Comparison of ENCODE assay signal across 21 cellular contexts in the genomic region with DNA sequence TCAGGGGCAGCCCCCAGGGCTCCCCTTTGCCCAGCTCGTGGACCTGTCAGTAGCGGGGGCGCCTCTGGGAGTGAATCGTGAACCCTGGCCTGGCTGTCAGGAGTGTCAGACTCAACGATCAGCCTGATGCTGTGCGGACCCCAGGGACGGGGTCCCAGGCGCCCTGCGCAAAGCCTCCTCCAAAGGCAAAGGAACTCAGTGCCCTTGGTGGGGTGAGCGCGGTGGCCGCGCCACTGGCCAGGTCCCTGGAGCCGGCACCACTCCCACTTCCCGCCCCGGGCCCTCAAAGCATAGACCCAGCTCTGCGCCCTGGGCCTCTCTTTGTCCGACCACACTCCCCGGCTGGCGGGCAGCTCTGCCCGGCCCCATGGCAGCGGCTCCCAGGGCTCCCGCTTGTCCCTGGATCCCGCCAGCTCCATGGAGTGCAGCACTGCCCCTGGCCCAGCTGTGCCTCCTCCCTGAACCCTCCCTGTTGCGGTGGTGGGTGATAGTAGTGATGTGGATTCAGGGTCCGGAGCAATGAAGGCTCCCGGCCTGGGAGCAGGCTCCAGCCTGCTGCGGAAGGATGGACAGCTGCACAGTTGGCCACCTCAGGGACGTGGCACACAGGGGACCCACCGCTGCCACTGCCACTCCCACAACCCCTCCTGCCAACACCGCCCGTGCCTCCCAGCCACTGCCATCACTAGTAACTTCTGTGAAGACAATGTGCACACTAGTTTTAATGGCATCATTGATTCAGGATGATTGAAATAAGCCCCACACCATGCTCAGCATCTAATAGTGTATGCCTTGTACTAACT.
DNase-seq lines count a peak whose midpoint lies in the region; ATAC-seq, FAIRE-seq and TF ChIP-seq lines count a peak whose summit lies in the region.
"Had no signal": no experiment of that assay in that cellular context is flagged by ENCODE, and none has a peak within 500 bp of the region (broad histone marks: within the 10 kb centered on the region; RNA-seq: fewer than 3 reads in every experiment).

No MANE protein-coding gene starts in this region.

- no peak for TF ChIP-seq RAD21 in HepG2 (CRISPR knock-in tag; IDR thresholded peaks at IDR 0.05)

- POLR2A ChIA-PET in HepG2 (lab: Yijun Ruan, JAX): no interaction called here

- H3K4me3 ChIP-seq in right lobe of liver: no peak overlapping the region
- H3K4me3 ChIP-seq in HepG2 (replicated peaks in 1 of 3; ENCODE audit: insufficient read depth in 1 of 3, low read depth in 2 of 3, low read length in 3 of 3): no peak overlapping the region
- no peak overlapping the region for H3K4me3 ChIP-seq in aorta (ENCODE audit: low read length in 2 of 2)
- H3K4me3 ChIP-seq: HAP-1, MG63 had no signal

- H4K20me1 ChIP-seq in HepG2 (ENCODE audit: insufficient read depth, low read length): no peaks in the 10 kb centered on the region

- no peak overlapping the region for H3K4me2 ChIP-seq in HepG2 (ENCODE audit: low read depth, low read length)

- FAIRE-seq in HepG2 (lab: Jason Lieb, UNC): no peak

- CTCF ChIA-PET in HepG2 (lab: Yijun Ruan, JAX; ENCODE audit: low intra/inter-chr PET ratio, low total read pairs): no interaction called here

- DNase-seq in right lobe of liver (peak in 2 of 3 donors; percentile 16 to 46), HepG2 (ENCODE audit: low spot score) (no peak), chondrocyte (ENCODE audit: low spot score) (peak; percentile 89), osteocyte (ENCODE audit: extremely low spot score, unreplicated experiment) (peak; percentile 83), aorta (peak in 1 of 2 donors; percentile 54), HK-2 (ENCODE audit: unreplicated experiment) (no peak), iPS-NIHi11 (ENCODE audit: low spot score) (no peak)
- DNase-seq: C1 segment of cervical spinal cord, DMS79 treated with DMSO at 0.1 percent for 48 hours, Kasumi-1, MG63, NCI-H1048, NCI-H1436, NCI-H1930, NCI-H226, NCI-H524, NCI-H82, OCI-M1, SIG-M5 had no signal

- H3K4me1 ChIP-seq in right lobe of liver: no peaks in the 10 kb centered on the region
- H3K4me1 ChIP-seq in HepG2 (ENCODE audit: insufficient read depth, low read length): no peaks in the 10 kb centered on the region
- H3K4me1 ChIP-seq in aorta (ENCODE audit: control insufficient read depth in 1 of 2, insufficient read depth in 2 of 2, low read length in 2 of 2): peaks cover 0 to 2% of the 10 kb centered on the region in 2 donors
- H3K4me1 ChIP-seq: HAP-1 had no signal

- H3K4me1 Mint-ChIP-seq in chondrocyte (ENCODE audit: low read depth) (no peaks in the 10 kb centered on the region), osteocyte (ENCODE audit: unreplicated experiment) (no peaks in the 10 kb centered on the region)

- no peak overlapping the region for H3K27ac ChIP-seq in right lobe of liver
- H3K27ac ChIP-seq in HepG2 (ENCODE audit: extremely low read length, insufficient read depth, low read length): no peak overlapping the region
- no peak overlapping the region for H3K27ac ChIP-seq in aorta (ENCODE audit: low read depth in 1 of 2, low read length in 2 of 2)

- TF ChIP-seq POLR2A in right lobe of liver (IDR thresholded peaks at IDR 0.05): no peak
- no peak for TF ChIP-seq POLR2A in HepG2 (IDR thresholded peaks at IDR 0.05; ENCODE audit: insufficient read depth in 1 of 2, low read depth in 2 of 2, low read length in 2 of 2)

- in situ Hi-C loops in HepG2 (cut with HindIII; ENCODE audit: extremely low pct_ligation_motif_present, low pct_unique_long_range_greater_than_20kb): no loop called here

- H2AFZ ChIP-seq in HepG2 (ENCODE audit: low read length): no peak overlapping the region

- H3K27me3 ChIP-seq in right lobe of liver (no peaks in the 10 kb centered on the region), HepG2 (ENCODE audit: control insufficient read depth in 1 of 2, insufficient read depth in 2 of 2, low read length in 2 of 2) (no peaks in the 10 kb centered on the region), aorta (ENCODE audit: control insufficient read depth in 1 of 2, insufficient read depth in 2 of 2, low read length in 1 of 2) (no peaks in the 10 kb centered on the region)
- H3K27me3 ChIP-seq: MG63 had no signal

- H3K79me2 ChIP-seq in HepG2 (ENCODE audit: insufficient read depth, low read length): no peaks in the 10 kb centered on the region

- peaks cover 1% of the 10 kb centered on the region for H3K27me3 Mint-ChIP-seq in chondrocyte (ENCODE audit: low read depth)
- H3K27me3 Mint-ChIP-seq in osteocyte (ENCODE audit: unreplicated experiment): no peaks in the 10 kb centered on the region

- peak in 1 of 4 donors; percentile 46 for ATAC-seq in right lobe of liver
- ATAC-seq in HepG2: no peak; the same call in 2 of the 3 replicates
- peak; percentile 45 for ATAC-seq in aorta (ENCODE audit: low FRiP score)
- no peak for ATAC-seq in HG02885 (IDR thresholded peaks at IDR 0.05; ENCODE audit: poor library complexity, unreplicated experiment)

- no peaks in the 10 kb centered on the region for H3K36me3 Mint-ChIP-seq in chondrocyte (ENCODE audit: low read depth)
- no peaks in the 10 kb centered on the region for H3K36me3 Mint-ChIP-seq in osteocyte (ENCODE audit: unreplicated experiment)

- no peaks in the 10 kb centered on the region for H3K36me3 ChIP-seq in right lobe of liver
- no peaks in the 10 kb centered on the region for H3K36me3 ChIP-seq in HepG2 (replicated peaks in 1 of 2; ENCODE audit: control insufficient read depth in 1 of 2, insufficient read depth in 2 of 2, low read length in 2 of 2)
- no peaks in the 10 kb centered on the region for H3K36me3 ChIP-seq in aorta (ENCODE audit: control insufficient read depth in 1 of 2, insufficient read depth in 2 of 2, low read length in 1 of 2)
- H3K36me3 ChIP-seq: HAP-1, MG63 had no signal

- TF ChIP-seq CTCF in right lobe of liver (IDR thresholded peaks at IDR 0.05) (no peak), HepG2 (CRISPR knock-in tag; IDR thresholded peaks at IDR 0.05) (no peak), chondrocyte (IDR thresholded peaks at IDR 0.05) (no peak), osteocyte (IDR thresholded peaks at IDR 0.05) (no peak)

- TF ChIP-seq EP300 in HepG2 (IDR thresholded peaks at IDR 0.05; ENCODE audit: low read depth in 2 of 2, low read length in 2 of 2) (no peak), HepG2 (CRISPR knock-in tag; IDR thresholded peaks at IDR 0.05; ENCODE audit: borderline replicate concordance) (no peak)

- H3K9me3 ChIP-seq in right lobe of liver: no peaks in the 10 kb centered on the region
- H3K9me3 ChIP-seq in HepG2 (ENCODE audit: low read length): no peaks in the 10 kb centered on the region
- H3K9me3 ChIP-seq in aorta (ENCODE audit: control insufficient read depth, low read length): no peaks in the 10 kb centered on the region
- H3K9me3 ChIP-seq: HAP-1, MG63 had no signal

- H3K9me3 Mint-ChIP-seq in chondrocyte (ENCODE audit: low read depth): peaks cover 12% of the 10 kb centered on the region
- peaks cover 7% of the 10 kb centered on the region for H3K9me3 Mint-ChIP-seq in osteocyte (ENCODE audit: unreplicated experiment)

- H3K27ac Mint-ChIP-seq in chondrocyte (ENCODE audit: unreplicated experiment) (no peak overlapping the region), osteocyte (ENCODE audit: unreplicated experiment) (no peak overlapping the region)

- H3K4me3 Mint-ChIP-seq in chondrocyte (ENCODE audit: unreplicated experiment) (no peak overlapping the region), osteocyte (ENCODE audit: unreplicated experiment) (no peak overlapping the region)

- BruUV-seq in HepG2 (replicated peaks; lab: Mats Ljungman, UMichigan): no TSS peak

- H3K9ac ChIP-seq in HepG2 (ENCODE audit: insufficient read depth, low read depth, low read length): no peak overlapping the region

- WGBS in right lobe of liver (ENCODE audit: insufficient coverage, low coverage, low lambda C conversion rate, missing lambda C conversion rate): no CpG with 5 or more reads among the region's 32 CpGs
- WGBS in HepG2 (ENCODE audit: low lambda C conversion rate): no CpG with 5 or more reads among the region's 32 CpGs
- WGBS in aorta, 2 donors: 93 to 94% methylated on average over 26 to 32 of the region's 32 CpGs

- intact Hi-C loops in right lobe of liver (cut with DNase I) (no loop called here), HepG2 (cut with micrococcal nuclease; ENCODE audit: unreplicated experiment) (no loop called here), aorta (cut with DNase I) (no loop called here)

TF ChIP-seq in HepG2, 621 proteins besides CTCF, POLR2A, EP300 and RAD21:
- no peak for TF ChIP-seq EEA1 (CRISPR knock-in tag; IDR thresholded peaks at IDR 0.05; ENCODE audit: borderline replicate concordance)
- TF ChIP-seq, protein P1, sequence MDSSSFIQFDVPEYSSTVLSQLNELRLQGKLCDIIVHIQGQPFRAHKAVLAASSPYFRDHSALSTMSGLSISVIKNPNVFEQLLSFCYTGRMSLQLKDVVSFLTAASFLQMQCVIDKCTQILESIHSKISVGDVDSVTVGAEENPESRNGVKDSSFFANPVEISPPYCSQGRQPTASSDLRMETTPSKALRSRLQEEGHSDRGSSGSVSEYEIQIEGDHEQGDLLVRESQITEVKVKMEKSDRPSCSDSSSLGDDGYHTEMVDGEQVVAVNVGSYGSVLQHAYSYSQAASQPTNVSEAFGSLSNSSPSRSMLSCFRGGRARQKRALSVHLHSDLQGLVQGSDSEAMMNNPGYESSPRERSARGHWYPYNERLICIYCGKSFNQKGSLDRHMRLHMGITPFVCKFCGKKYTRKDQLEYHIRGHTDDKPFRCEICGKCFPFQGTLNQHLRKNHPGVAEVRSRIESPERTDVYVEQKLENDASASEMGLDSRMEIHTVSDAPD (CRISPR knock-in tag; IDR thresholded peaks at IDR 0.05): no peak

Comparison
In these comparisons a context has a peak if more than half of its experiments do, and no peak if none do; other contexts are left out.
1. DNase-seq: peak in right lobe of liver (2 of 3), chondrocyte (single experiment) and osteocyte (single experiment); none in HepG2 (single experiment), HK-2 (single experiment) and iPS-NIHi11 (single experiment).